9 cellular contexts compared by ENCODE assay signal in genomic region chr2:71100195-71100964, GRCh38. TPM values are rescaled to one million over a fixed set of nuclear protein-coding genes. Genes with fewer than 3 reads are reported as not detected.
DNase-seq lines count a peak whose midpoint lies in the region; ATAC-seq and TF ChIP-seq lines count a peak whose summit lies in the region.
"Had no signal": no experiment of that assay in that cellular context is flagged by ENCODE, and none has a peak within 500 bp of the region (broad histone marks: within the 10 kb centered on the region; RNA-seq: fewer than 3 reads in every experiment).

No MANE protein-coding gene starts in this region.

- intact Hi-C loops in mucosa of descending colon (cut with DNase I, micrococcal nuclease): no loop called here
- intact Hi-C loops in stomach (cut with DNase I; ENCODE audit: low total_unique reads): no loop called here

- H3K4me1 Mint-ChIP-seq in CD8-positive, alpha-beta memory T cell: no peaks in the 10 kb centered on the region
- H3K4me1 Mint-ChIP-seq in endothelial cell (ENCODE audit: unreplicated experiment): no peaks in the 10 kb centered on the region

- TF ChIP-seq EP300 in stomach (IDR thresholded peaks at IDR 0.05): no peak

- in situ Hi-C loops in HAP-1 (cut with MboI; ENCODE audit: low sequenced_read_pairs): no loop called here

- POLR2A ChIA-PET in CD8-positive, alpha-beta memory T cell (lab: Charles Lee): interaction anchor here (1.0 kb wide), 1 partner anchor 30 kb away, joined by 3 read pairs; the partner anchor contains the start of genes MCEE and MPHOSPH10

- no peak for TF ChIP-seq POLR2A in stomach (IDR thresholded peaks at IDR 0.05)

- peak; percentile 10 to 60 (median 13) for DNase-seq in CD8-positive, alpha-beta memory T cell
- DNase-seq in HAP-1 (ENCODE audit: low spot score in 2 of 2): peak; percentile 52 to 81
- peak; percentile 41 for DNase-seq in NCI-H510A treated with DMSO at 0.1 percent for 48 hours (lab: John Stamatoyannopoulos, UW)
- peak; percentile 21 to 26 for DNase-seq in activated CD4-positive, alpha-beta T cell treated with anti-CD3 and anti-CD28 coated beads, Interleukin-2, amount 50 U/mL, for 4 hours
- DNase-seq in endothelial cell (ENCODE audit: low spot score): peak; percentile 65
- DNase-seq in mucosa of descending colon: peak in 2 of 3 donors; percentile 64 to 76
- DNase-seq in stomach: peak; percentile 74

- no peaks in the 10 kb centered on the region for H3K27me3 ChIP-seq in CD8-positive, alpha-beta memory T cell (ENCODE audit: insufficient read depth, low read length, poor library complexity, severe bottlenecking)
- H3K27me3 ChIP-seq in HAP-1 (ENCODE audit: low read depth): no peaks in the 10 kb centered on the region
- no peaks in the 10 kb centered on the region for H3K27me3 ChIP-seq in stomach

- no peak overlapping the region for H3K27ac Mint-ChIP-seq in CD8-positive, alpha-beta memory T cell
- H3K27ac Mint-ChIP-seq in endothelial cell (ENCODE audit: unreplicated experiment): no peak overlapping the region
- H3K27ac Mint-ChIP-seq: IgD-negative memory B cell had no signal

- H3K4me1 ChIP-seq in CD8-positive, alpha-beta memory T cell (ENCODE audit: insufficient read depth, low read length): no peaks in the 10 kb centered on the region
- H3K4me1 ChIP-seq in HAP-1 (no peaks in the 10 kb centered on the region), mucosa of descending colon (ENCODE audit: low read depth) (no peaks in the 10 kb centered on the region), stomach (no peaks in the 10 kb centered on the region)

- H3K9me3 ChIP-seq in CD8-positive, alpha-beta memory T cell (ENCODE audit: low read length): no peaks in the 10 kb centered on the region
- no peaks in the 10 kb centered on the region for H3K9me3 ChIP-seq in HAP-1
- H3K9me3 ChIP-seq in mucosa of descending colon: no peaks in the 10 kb centered on the region
- H3K9me3 ChIP-seq in stomach: no peaks in the 10 kb centered on the region

- peak; percentile 88 for ATAC-seq in mucosa of descending colon
- ATAC-seq in HG03460 (IDR thresholded peaks at IDR 0.05; ENCODE audit: unreplicated experiment): no peak

- no peak overlapping the region for H3K4me3 Mint-ChIP-seq in CD8-positive, alpha-beta memory T cell
- H3K4me3 Mint-ChIP-seq in endothelial cell (ENCODE audit: unreplicated experiment): no peak overlapping the region
- H3K4me3 Mint-ChIP-seq: IgD-negative memory B cell had no signal

- peaks cover 8 to 19% of the 10 kb centered on the region in 2 donors for H3K27me3 Mint-ChIP-seq in CD8-positive, alpha-beta memory T cell
- no peaks in the 10 kb centered on the region for H3K27me3 Mint-ChIP-seq in endothelial cell (ENCODE audit: unreplicated experiment)

- TF ChIP-seq CTCF in endothelial cell (IDR thresholded peaks at IDR 0.05; ENCODE audit: unreplicated experiment) (peak; percentile 73), mucosa of descending colon (IDR thresholded peaks at IDR 0.05) (peak; percentile 71), stomach (IDR thresholded peaks at IDR 0.05) (peak in 5 of 7 experiments; percentile 47 to 70 (median 62))

- H3K9me3 Mint-ChIP-seq in CD8-positive, alpha-beta memory T cell: no peaks in the 10 kb centered on the region
- no peaks in the 10 kb centered on the region for H3K9me3 Mint-ChIP-seq in endothelial cell (ENCODE audit: unreplicated experiment)

- CTCF ChIA-PET in CD8-positive, alpha-beta memory T cell (lab: Charles Lee): interaction anchor here (0.8 to 1.4 kb wide), 13 partner anchors 10 to 230 kb away, joined by 3 to 5 read pairs (median 3); no protein-coding TSS in a partner anchor

- 3 to 16% (median 4%) methylated on average over 3 of the region's 3 CpGs for WGBS in stomach, 5 donors

- no peak overlapping the region for H3K27ac ChIP-seq in CD8-positive, alpha-beta memory T cell (ENCODE audit: low read depth, low read length)
- H3K27ac ChIP-seq in stomach: no peak overlapping the region

- H3K36me3 ChIP-seq in CD8-positive, alpha-beta memory T cell (ENCODE audit: insufficient read depth, low read length): no peaks in the 10 kb centered on the region
- H3K36me3 ChIP-seq in HAP-1 (replicated peaks) (no peaks in the 10 kb centered on the region), mucosa of descending colon (ENCODE audit: low read depth) (no peaks in the 10 kb centered on the region), stomach (no peaks in the 10 kb centered on the region)

- no peaks in the 10 kb centered on the region for H3K36me3 Mint-ChIP-seq in CD8-positive, alpha-beta memory T cell
- peaks cover 3% of the 10 kb centered on the region for H3K36me3 Mint-ChIP-seq in endothelial cell (ENCODE audit: low read depth, unreplicated experiment)

- no peak overlapping the region for H3K4me3 ChIP-seq in CD8-positive, alpha-beta memory T cell (ENCODE audit: low read length)
- H3K4me3 ChIP-seq in HAP-1 (no peak overlapping the region), mucosa of descending colon (no peak overlapping the region), stomach (no peak overlapping the region)

RNA-seq across cellular contexts. Expression of gene MCEE, which starts 29.6 kb away (rescaled TPM):
- total RNA-seq in CD8-positive, alpha-beta memory T cell: 10 to 100 TPM; 12.3 to 13.5 TPM
- 21.8 TPM for polyA plus RNA-seq in CD8-positive, alpha-beta memory T cell
- total RNA-seq in endothelial cell (ENCODE audit: unreplicated experiment) (4.6 TPM), mucosa of descending colon (10 to 100 TPM; 18.2 to 22.8 (median 19.1) TPM), stomach (10 to 100 TPM in 2 of 5 donors, 1 to 10 TPM in 2, not detected in 1; 4.0 to 25.1 (median 15.8) TPM)
- polyA plus RNA-seq in stomach: 10 to 100 TPM; 31.2 to 53.6 (median 32.2) TPM

RNA-seq across cellular contexts. Expression of gene MPHOSPH10, which starts 30.1 kb away (rescaled TPM):
- total RNA-seq in CD8-positive, alpha-beta memory T cell: 10 to 100 TPM; 57.8 to 65.4 TPM
- polyA plus RNA-seq in CD8-positive, alpha-beta memory T cell: 30.6 TPM
- 24.7 TPM for total RNA-seq in endothelial cell (ENCODE audit: unreplicated experiment)
- total RNA-seq in mucosa of descending colon: 10 to 100 TPM; 20.6 to 26.1 (median 21.3) TPM
- total RNA-seq in stomach: 10 to 100 TPM; 16.2 to 30.6 (median 23.3) TPM
- polyA plus RNA-seq in stomach: 10 to 100 TPM; 17.9 to 25.1 (median 22.8) TPM

RNA-seq across cellular contexts. Expression of gene NAGK, which starts 31.9 kb away (rescaled TPM):
- 10 to 100 TPM; 76.3 to 77.2 TPM for total RNA-seq in CD8-positive, alpha-beta memory T cell
- 69.2 TPM for polyA plus RNA-seq in CD8-positive, alpha-beta memory T cell
- total RNA-seq in endothelial cell (ENCODE audit: unreplicated experiment) (125 TPM), mucosa of descending colon (100 to 1,000 TPM in 1 of 3 donors, 10 to 100 TPM in 2; 64.5 to 105 (median 67.9) TPM), stomach (100 to 1,000 TPM in 1 of 5 donors, 10 to 100 TPM in 4; 25.9 to 112 (median 62.4) TPM)
- 100 to 1,000 TPM in 2 of 3 donors, 10 to 100 TPM in 1; 93.8 to 124 (median 117) TPM for polyA plus RNA-seq in stomach

Comparison
In these comparisons a context has a peak if more than half of its experiments do, and no peak if none do; other contexts are left out.
1. DNase-seq: peak in every context shown above with its lines; median percentile 74 in stomach; 70 in mucosa of descending colon; 66 in HAP-1; 65 in endothelial cell; 41 in NCI-H510A treated with DMSO at 0.1 percent for 48 hours; 24 in activated CD4-positive, alpha-beta T cell treated with anti-CD3 and anti-CD28 coated beads, Interleukin-2, amount 50 U/mL, for 4 hours; 13 in CD8-positive, alpha-beta memory T cell.